In the genomic region with DNA sequence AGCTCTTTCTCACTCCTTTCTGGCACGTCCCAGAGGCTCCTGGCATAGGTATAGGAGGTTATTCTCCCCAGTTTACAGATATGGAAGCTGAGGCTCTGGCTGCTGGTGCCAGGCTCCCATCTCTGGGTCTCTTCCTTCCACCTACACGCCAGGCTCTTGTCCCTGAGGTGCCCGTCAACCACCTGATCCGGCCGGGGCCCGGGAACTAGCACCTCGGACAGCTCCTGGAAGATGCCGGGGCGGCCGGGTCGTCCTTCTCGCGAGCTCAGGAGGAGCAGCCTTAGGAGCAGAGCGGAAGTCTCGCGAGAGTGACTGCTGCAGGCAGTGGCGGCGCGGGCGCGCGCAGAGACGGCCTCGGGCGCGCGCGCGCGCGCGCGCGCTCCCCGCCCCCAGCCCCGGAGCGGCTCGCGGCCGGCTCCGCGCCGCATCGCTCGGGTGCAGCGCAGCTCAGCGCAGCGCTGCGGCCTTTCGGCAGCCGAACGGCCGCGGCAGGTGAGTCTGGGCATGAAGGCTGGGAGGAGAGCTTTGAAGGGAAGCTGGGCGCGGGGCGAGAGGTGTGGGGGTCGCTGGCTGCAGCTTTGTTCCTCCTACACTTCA, we compare ENCODE assay signal across 1 cellular context.
TF ChIP-seq lines count a peak whose summit lies in the region.

A gene with protein sequence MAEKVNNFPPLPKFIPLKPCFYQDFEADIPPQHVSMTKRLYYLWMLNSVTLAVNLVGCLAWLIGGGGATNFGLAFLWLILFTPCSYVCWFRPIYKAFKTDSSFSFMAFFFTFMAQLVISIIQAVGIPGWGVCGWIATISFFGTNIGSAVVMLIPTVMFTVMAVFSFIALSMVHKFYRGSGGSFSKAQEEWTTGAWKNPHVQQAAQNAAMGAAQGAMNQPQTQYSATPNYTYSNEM (plus strand): TSS at position 382 of the 597 bp plus-strand sequence. CDS start 16,277 bp downstream, outside the sequence.

TF ChIP-seq in HepG2, 621 proteins besides CTCF, POLR2A, EP300 and RAD21 (continues in another document):
- TF ChIP-seq, protein P1, sequence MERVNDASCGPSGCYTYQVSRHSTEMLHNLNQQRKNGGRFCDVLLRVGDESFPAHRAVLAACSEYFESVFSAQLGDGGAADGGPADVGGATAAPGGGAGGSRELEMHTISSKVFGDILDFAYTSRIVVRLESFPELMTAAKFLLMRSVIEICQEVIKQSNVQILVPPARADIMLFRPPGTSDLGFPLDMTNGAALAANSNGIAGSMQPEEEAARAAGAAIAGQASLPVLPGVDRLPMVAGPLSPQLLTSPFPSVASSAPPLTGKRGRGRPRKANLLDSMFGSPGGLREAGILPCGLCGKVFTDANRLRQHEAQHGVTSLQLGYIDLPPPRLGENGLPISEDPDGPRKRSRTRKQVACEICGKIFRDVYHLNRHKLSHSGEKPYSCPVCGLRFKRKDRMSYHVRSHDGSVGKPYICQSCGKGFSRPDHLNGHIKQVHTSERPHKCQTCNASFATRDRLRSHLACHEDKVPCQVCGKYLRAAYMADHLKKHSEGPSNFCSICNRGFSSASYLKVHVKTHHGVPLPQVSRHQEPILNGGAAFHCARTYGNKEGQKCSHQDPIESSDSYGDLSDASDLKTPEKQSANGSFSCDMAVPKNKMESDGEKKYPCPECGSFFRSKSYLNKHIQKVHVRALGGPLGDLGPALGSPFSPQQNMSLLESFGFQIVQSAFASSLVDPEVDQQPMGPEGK (CRISPR knock-in tag; IDR thresholded peaks at IDR 0.05), result peak; percentile 31; the same call in 1 of the 2 replicates
- no peak for TF ChIP-seq ZNF850 (CRISPR knock-in tag; conservative IDR thresholded peaks at IDR 0.05)
- TF ChIP-seq, protein P2, sequence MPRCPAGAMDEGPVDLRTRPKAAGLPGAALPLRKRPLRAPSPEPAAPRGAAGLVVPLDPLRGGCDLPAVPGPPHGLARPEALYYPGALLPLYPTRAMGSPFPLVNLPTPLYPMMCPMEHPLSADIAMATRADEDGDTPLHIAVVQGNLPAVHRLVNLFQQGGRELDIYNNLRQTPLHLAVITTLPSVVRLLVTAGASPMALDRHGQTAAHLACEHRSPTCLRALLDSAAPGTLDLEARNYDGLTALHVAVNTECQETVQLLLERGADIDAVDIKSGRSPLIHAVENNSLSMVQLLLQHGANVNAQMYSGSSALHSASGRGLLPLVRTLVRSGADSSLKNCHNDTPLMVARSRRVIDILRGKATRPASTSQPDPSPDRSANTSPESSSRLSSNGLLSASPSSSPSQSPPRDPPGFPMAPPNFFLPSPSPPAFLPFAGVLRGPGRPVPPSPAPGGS (CRISPR knock-in tag; IDR thresholded peaks at IDR 0.05), result peak; percentile 53; the same call in 1 of the 2 replicates
- no peak; the same call in 1 of the 2 replicates for TF ChIP-seq DNMT3B (CRISPR knock-in tag; conservative IDR thresholded peaks at IDR 0.05)
- TF ChIP-seq ZNF329 (CRISPR knock-in tag; IDR thresholded peaks at IDR 0.05; ENCODE audit: low read depth), result 0 out of 2 replicates have a peak, but pooled peaks have one; percentile 63
- TF ChIP-seq, protein P3, sequence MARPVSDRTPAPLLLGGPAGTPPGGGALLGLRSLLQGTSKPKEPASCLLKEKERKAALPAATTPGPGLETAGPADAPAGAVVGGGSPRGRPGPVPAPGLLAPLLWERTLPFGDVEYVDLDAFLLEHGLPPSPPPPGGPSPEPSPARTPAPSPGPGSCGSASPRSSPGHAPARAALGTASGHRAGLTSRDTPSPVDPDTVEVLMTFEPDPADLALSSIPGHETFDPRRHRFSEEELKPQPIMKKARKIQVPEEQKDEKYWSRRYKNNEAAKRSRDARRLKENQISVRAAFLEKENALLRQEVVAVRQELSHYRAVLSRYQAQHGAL (CRISPR knock-in tag; IDR thresholded peaks at IDR 0.05; ENCODE audit: not compliant biosample characterization), result peak; percentile 80
- peak; percentile 35; the same call in 1 of the 2 replicates for TF ChIP-seq ESRRA (CRISPR knock-in tag; IDR thresholded peaks at IDR 0.05; ENCODE audit: low read depth)
- TF ChIP-seq MXI1 (IDR thresholded peaks at IDR 0.05; ENCODE audit: borderline replicate concordance, low read depth, low read length), result peak; percentile 95
- TF ChIP-seq ZBTB7A (CRISPR knock-in tag; IDR thresholded peaks at IDR 0.05), result peak; percentile 75
- no peak for TF ChIP-seq GTF2F1 (IDR thresholded peaks at IDR 0.05; ENCODE audit: low read length)
- TF ChIP-seq, protein P4, sequence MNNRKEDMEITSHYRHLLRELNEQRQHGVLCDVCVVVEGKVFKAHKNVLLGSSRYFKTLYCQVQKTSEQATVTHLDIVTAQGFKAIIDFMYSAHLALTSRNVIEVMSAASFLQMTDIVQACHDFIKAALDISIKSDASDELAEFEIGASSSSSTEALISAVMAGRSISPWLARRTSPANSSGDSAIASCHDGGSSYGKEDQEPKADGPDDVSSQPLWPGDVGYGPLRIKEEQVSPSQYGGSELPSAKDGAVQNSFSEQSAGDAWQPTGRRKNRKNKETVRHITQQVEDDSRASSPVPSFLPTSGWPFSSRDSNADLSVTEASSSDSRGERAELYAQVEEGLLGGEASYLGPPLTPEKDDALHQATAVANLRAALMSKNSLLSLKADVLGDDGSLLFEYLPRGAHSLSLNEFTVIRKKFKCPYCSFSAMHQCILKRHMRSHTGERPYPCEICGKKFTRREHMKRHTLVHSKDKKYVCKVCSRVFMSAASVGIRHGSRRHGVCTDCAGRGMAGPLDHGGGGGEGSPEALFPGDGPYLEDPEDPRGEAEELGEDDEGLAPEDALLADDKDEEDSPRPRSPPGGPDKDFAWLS (CRISPR knock-in tag; IDR thresholded peaks at IDR 0.05; ENCODE audit: borderline replicate concordance), result no peak
- TF ChIP-seq, protein P5, sequence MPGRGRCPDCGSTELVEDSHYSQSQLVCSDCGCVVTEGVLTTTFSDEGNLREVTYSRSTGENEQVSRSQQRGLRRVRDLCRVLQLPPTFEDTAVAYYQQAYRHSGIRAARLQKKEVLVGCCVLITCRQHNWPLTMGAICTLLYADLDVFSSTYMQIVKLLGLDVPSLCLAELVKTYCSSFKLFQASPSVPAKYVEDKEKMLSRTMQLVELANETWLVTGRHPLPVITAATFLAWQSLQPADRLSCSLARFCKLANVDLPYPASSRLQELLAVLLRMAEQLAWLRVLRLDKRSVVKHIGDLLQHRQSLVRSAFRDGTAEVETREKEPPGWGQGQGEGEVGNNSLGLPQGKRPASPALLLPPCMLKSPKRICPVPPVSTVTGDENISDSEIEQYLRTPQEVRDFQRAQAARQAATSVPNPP (CRISPR knock-in tag; IDR thresholded peaks at IDR 0.05), result no peak
- TF ChIP-seq, protein P6, sequence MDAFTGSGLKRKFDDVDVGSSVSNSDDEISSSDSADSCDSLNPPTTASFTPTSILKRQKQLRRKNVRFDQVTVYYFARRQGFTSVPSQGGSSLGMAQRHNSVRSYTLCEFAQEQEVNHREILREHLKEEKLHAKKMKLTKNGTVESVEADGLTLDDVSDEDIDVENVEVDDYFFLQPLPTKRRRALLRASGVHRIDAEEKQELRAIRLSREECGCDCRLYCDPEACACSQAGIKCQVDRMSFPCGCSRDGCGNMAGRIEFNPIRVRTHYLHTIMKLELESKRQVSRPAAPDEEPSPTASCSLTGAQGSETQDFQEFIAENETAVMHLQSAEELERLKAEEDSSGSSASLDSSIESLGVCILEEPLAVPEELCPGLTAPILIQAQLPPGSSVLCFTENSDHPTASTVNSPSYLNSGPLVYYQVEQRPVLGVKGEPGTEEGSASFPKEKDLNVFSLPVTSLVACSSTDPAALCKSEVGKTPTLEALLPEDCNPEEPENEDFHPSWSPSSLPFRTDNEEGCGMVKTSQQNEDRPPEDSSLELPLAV (CRISPR knock-in tag; conservative IDR thresholded peaks at IDR 0.05; ENCODE audit: low read depth), result no peak
- TF ChIP-seq EEA1 (CRISPR knock-in tag; IDR thresholded peaks at IDR 0.05; ENCODE audit: borderline replicate concordance), result no peak
- TF ChIP-seq RFX3 (CRISPR knock-in tag; IDR thresholded peaks at IDR 0.05), result no peak
- TF ChIP-seq TCF7L2 (IDR thresholded peaks at IDR 0.05; ENCODE audit: low read depth, low read length), result no peak
- peak; percentile 86; the same call in 1 of the 2 replicates for TF ChIP-seq ZBTB20 (CRISPR knock-in tag; IDR thresholded peaks at IDR 0.05; ENCODE audit: borderline replicate concordance, low read depth)
- no peak for TF ChIP-seq ZBTB7B (CRISPR knock-in tag; IDR thresholded peaks at IDR 0.05)
- no peak for TF ChIP-seq ZNF652 (CRISPR knock-in tag; IDR thresholded peaks at IDR 0.05; ENCODE audit: borderline replicate concordance, low read depth)
- peak; percentile 73; the same call in 1 of the 2 replicates for TF ChIP-seq CCDC6 (CRISPR knock-in tag; IDR thresholded peaks at IDR 0.05)
- no peak for TF ChIP-seq ZNF878 (CRISPR knock-in tag; IDR thresholded peaks at IDR 0.05)
- TF ChIP-seq, protein P7, sequence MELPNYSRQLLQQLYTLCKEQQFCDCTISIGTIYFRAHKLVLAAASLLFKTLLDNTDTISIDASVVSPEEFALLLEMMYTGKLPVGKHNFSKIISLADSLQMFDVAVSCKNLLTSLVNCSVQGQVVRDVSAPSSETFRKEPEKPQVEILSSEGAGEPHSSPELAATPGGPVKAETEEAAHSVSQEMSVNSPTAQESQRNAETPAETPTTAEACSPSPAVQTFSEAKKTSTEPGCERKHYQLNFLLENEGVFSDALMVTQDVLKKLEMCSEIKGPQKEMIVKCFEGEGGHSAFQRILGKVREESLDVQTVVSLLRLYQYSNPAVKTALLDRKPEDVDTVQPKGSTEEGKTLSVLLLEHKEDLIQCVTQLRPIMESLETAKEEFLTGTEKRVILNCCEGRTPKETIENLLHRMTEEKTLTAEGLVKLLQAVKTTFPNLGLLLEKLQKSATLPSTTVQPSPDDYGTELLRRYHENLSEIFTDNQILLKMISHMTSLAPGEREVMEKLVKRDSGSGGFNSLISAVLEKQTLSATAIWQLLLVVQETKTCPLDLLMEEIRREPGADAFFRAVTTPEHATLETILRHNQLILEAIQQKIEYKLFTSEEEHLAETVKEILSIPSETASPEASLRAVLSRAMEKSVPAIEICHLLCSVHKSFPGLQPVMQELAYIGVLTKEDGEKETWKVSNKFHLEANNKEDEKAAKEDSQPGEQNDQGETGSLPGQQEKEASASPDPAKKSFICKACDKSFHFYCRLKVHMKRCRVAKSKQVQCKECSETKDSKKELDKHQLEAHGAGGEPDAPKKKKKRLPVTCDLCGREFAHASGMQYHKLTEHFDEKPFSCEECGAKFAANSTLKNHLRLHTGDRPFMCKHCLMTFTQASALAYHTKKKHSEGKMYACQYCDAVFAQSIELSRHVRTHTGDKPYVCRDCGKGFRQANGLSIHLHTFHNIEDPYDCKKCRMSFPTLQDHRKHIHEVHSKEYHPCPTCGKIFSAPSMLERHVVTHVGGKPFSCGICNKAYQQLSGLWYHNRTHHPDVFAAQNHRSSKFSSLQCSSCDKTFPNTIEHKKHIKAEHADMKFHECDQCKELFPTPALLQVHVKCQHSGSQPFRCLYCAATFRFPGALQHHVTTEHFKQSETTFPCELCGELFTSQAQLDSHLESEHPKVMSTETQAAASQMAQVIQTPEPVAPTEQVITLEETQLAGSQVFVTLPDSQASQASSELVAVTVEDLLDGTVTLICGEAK (IDR thresholded peaks at IDR 0.05), result no peak
- TF ChIP-seq, protein P7 (CRISPR knock-in tag; IDR thresholded peaks at IDR 0.05), result peak; percentile 62
- TF ChIP-seq CC2D1A (CRISPR knock-in tag; IDR thresholded peaks at IDR 0.05), result no peak
- TF ChIP-seq KLF9 (CRISPR knock-in tag; IDR thresholded peaks at IDR 0.05; ENCODE audit: low read depth), result no peak
- no peak for TF ChIP-seq ZNF567 (CRISPR knock-in tag; IDR thresholded peaks at IDR 0.05; ENCODE audit: borderline replicate concordance)
- TF ChIP-seq, protein P8, sequence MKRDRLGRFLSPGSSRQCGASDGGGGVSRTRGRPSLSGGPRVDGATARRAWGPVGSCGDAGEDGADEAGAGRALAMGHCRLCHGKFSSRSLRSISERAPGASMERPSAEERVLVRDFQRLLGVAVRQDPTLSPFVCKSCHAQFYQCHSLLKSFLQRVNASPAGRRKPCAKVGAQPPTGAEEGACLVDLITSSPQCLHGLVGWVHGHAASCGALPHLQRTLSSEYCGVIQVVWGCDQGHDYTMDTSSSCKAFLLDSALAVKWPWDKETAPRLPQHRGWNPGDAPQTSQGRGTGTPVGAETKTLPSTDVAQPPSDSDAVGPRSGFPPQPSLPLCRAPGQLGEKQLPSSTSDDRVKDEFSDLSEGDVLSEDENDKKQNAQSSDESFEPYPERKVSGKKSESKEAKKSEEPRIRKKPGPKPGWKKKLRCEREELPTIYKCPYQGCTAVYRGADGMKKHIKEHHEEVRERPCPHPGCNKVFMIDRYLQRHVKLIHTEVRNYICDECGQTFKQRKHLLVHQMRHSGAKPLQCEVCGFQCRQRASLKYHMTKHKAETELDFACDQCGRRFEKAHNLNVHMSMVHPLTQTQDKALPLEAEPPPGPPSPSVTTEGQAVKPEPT (CRISPR knock-in tag; IDR thresholded peaks at IDR 0.05; ENCODE audit: low read depth), result no peak
- TF ChIP-seq ZNF550 (CRISPR knock-in tag; IDR thresholded peaks at IDR 0.05; ENCODE audit: borderline replicate concordance), result no peak
- no peak for TF ChIP-seq NFIB (CRISPR knock-in tag; IDR thresholded peaks at IDR 0.05; ENCODE audit: borderline replicate concordance)
- TF ChIP-seq, protein P9, sequence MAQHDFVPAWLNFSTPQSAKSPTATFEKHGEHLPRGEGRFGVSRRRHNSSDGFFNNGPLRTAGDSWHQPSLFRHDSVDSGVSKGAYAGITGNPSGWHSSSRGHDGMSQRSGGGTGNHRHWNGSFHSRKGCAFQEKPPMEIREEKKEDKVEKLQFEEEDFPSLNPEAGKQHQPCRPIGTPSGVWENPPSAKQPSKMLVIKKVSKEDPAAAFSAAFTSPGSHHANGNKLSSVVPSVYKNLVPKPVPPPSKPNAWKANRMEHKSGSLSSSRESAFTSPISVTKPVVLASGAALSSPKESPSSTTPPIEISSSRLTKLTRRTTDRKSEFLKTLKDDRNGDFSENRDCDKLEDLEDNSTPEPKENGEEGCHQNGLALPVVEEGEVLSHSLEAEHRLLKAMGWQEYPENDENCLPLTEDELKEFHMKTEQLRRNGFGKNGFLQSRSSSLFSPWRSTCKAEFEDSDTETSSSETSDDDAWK (CRISPR knock-in tag; IDR thresholded peaks at IDR 0.05), result no peak
- no peak for TF ChIP-seq FOXK2 (IDR thresholded peaks at IDR 0.05)
